8 cellular contexts compared by ENCODE assay signal in genomic region chr19:16527971-16528521, GRCh38. TPM values are rescaled to one million over a fixed set of nuclear protein-coding genes. Genes with fewer than 3 reads are reported as not detected.
DNase-seq lines count a peak whose midpoint lies in the region; ATAC-seq and TF ChIP-seq lines count a peak whose summit lies in the region.

No MANE protein-coding gene starts in this region.

- H2AFZ ChIP-seq in SK-N-SH (ENCODE audit: low read depth) (no peak overlapping the region), neural cell (ENCODE audit: low read depth, low read length) (no peak overlapping the region)

- H3K4me2 ChIP-seq in SK-N-SH (no peak overlapping the region), neural cell (ENCODE audit: low read length) (no peak overlapping the region)

- H3K4me3 ChIP-seq in GM12864 (ENCODE audit: low read depth, low read length) (no peak overlapping the region), SK-N-SH (ENCODE audit: low read depth in 2 of 2, low read length in 1 of 2) (no peak overlapping the region), body of pancreas (no peak overlapping the region), neural cell (ENCODE audit: low read length) (no peak overlapping the region)

- H3K36me3 ChIP-seq in SK-N-SH (replicated peaks in 1 of 2; ENCODE audit: control insufficient read depth in 1 of 2, insufficient read depth in 2 of 2, low read length in 1 of 2): peaks cover 25 to 83% of the 10 kb centered on the region in 2 experiments
- peaks cover 20 to 74% of the 10 kb centered on the region in 2 donors for H3K36me3 ChIP-seq in body of pancreas (replicated peaks in 1 of 2; ENCODE audit: insufficient read depth in 1 of 2, low read depth in 2 of 2)
- H3K36me3 ChIP-seq in neural cell (ENCODE audit: insufficient read depth, low read length): no peaks in the 10 kb centered on the region

- H3K4me1 ChIP-seq in SK-N-SH (ENCODE audit: control insufficient read depth in 1 of 2, insufficient read depth in 2 of 2, low read depth in 1 of 2, low read length in 1 of 2) (no peaks in the 10 kb centered on the region), body of pancreas (no peaks in the 10 kb centered on the region)

- no peaks in the 10 kb centered on the region for H3K9me2 ChIP-seq in SK-N-SH
- H3K9me2 ChIP-seq in neural cell (ENCODE audit: insufficient read depth, low read length): no peaks in the 10 kb centered on the region

- ATAC-seq in body of pancreas: no peak
- no peak for ATAC-seq in GM18867 (IDR thresholded peaks at IDR 0.05; ENCODE audit: unreplicated experiment)

- H3F3A ChIP-seq in SK-N-SH (replicated peaks; ENCODE audit: insufficient read depth): no peaks in the 10 kb centered on the region
- no peaks in the 10 kb centered on the region for H3F3A ChIP-seq in neural cell (ENCODE audit: insufficient read depth, low read length, poor library complexity, severe bottlenecking)

- CTCF ChIA-PET in SK-N-SH (lab: Yijun Ruan, JAX): interaction anchor here (0.6 to 3.5 kb wide), 4 partner anchors 10 to 102 kb away, joined by 3 to 12 read pairs (median 4); no protein-coding TSS in a partner anchor

- WGBS in SK-N-SH (ENCODE audit: low lambda C conversion rate): 90% methylated on average over 7 of the region's 12 CpGs
- 87 to 90% methylated on average over 10 to 12 of the region's 12 CpGs for WGBS in body of pancreas, 2 donors

- DNase-seq in GM12864 (ENCODE audit: low read depth) (no peak), SK-N-SH (peak; percentile 61), body of pancreas (peak in 3 of 4 donors; percentile 23 to 46 (median 35)), DMS79 (lab: John Stamatoyannopoulos, UW) (no peak), NCI-H187 treated with DMSO at 0.1 percent for 48 hours (lab: John Stamatoyannopoulos, UW) (no peak)
- no peak for DNase-seq in activated CD4-positive, CD25-positive, alpha-beta regulatory T cell treated with anti-CD3 and anti-CD28 coated beads, Interleukin-2, amount 50 U/mL, for 72 hours

- TF ChIP-seq POLR2A in body of pancreas (IDR thresholded peaks at IDR 0.05): no peak

- peak; percentile 42 for TF ChIP-seq RAD21 in SK-N-SH (IDR thresholded peaks at IDR 0.05; ENCODE audit: low read length)
- TF ChIP-seq RAD21 in neural cell (conservative IDR thresholded peaks at IDR 0.05): no peak

- H4K20me1 ChIP-seq in SK-N-SH (ENCODE audit: insufficient read depth) (no peaks in the 10 kb centered on the region), neural cell (ENCODE audit: insufficient read depth) (no peaks in the 10 kb centered on the region)

- TF ChIP-seq CTCF in GM12864 (IDR thresholded peaks at IDR 0.05; ENCODE audit: low read depth, low read length, missing control alignments) (peak; percentile 74), SK-N-SH (IDR thresholded peaks at IDR 0.05) (peak; percentile 52), body of pancreas (IDR thresholded peaks at IDR 0.05) (peak in 4 of 7 experiments; percentile 16 to 34 (median 32)), neural cell (IDR thresholded peaks at IDR 0.05; ENCODE audit: poor library complexity, severe bottlenecking) (peak; percentile 34)

- intact Hi-C loops in body of pancreas (cut with DNase I): no loop called here

- H3K27ac ChIP-seq in SK-N-SH (ENCODE audit: low read depth in 2 of 2, low read length in 1 of 2) (no peak overlapping the region), body of pancreas (no peak overlapping the region), neural cell (ENCODE audit: low read length) (no peak overlapping the region)

- no peaks in the 10 kb centered on the region for H3K9me3 ChIP-seq in SK-N-SH
- no peaks in the 10 kb centered on the region for H3K9me3 ChIP-seq in body of pancreas
- H3K9me3 ChIP-seq in neural cell (ENCODE audit: low read length): no peaks in the 10 kb centered on the region

- POLR2A ChIA-PET in SK-N-SH (lab: Yijun Ruan, JAX): interaction anchor here (0.6 kb wide), 1 partner anchor 80 kb away, joined by 3 read pairs; no protein-coding TSS in a partner anchor

- H3K27me3 ChIP-seq in SK-N-SH (ENCODE audit: insufficient read depth) (no peaks in the 10 kb centered on the region), body of pancreas (no peaks in the 10 kb centered on the region), neural cell (ENCODE audit: insufficient read depth, low read depth, low read length) (no peaks in the 10 kb centered on the region)

- TF ChIP-seq EP300 in SK-N-SH (IDR thresholded peaks at IDR 0.05; ENCODE audit: borderline replicate concordance in 1 of 2, low read depth in 1 of 2, low read length in 1 of 2) (no peak), neural cell (conservative IDR thresholded peaks at IDR 0.05; ENCODE audit: poor library complexity, severe bottlenecking) (no peak)

- H3K79me2 ChIP-seq in SK-N-SH (ENCODE audit: insufficient read depth): peaks cover 9% of the 10 kb centered on the region; the same call in 1 of the 2 replicates
- H3K79me2 ChIP-seq in neural cell (replicated peaks; ENCODE audit: insufficient read depth, low read length): no peaks in the 10 kb centered on the region

- no peak overlapping the region for H3K9ac ChIP-seq in SK-N-SH
- no peak overlapping the region for H3K9ac ChIP-seq in neural cell (ENCODE audit: low read length)

TF ChIP-seq in SK-N-SH, 30 proteins besides CTCF, POLR2A, EP300 and RAD21 (continues in another document):
- 0 out of 2 replicates have a peak, but pooled peaks have one; percentile 17 for TF ChIP-seq SMC3 (IDR thresholded peaks at IDR 0.05; ENCODE audit: low read depth, low read length)

TF ChIP-seq in neural cell, 6 proteins besides CTCF, POLR2A, EP300 and RAD21:
- no peak for TF ChIP-seq EZH2 (IDR thresholded peaks at IDR 0.05; ENCODE audit: borderline replicate concordance, insufficient read depth, low read length, poor library complexity, severe bottlenecking)
- no peak for TF ChIP-seq POLR2AphosphoS5 (IDR thresholded peaks at IDR 0.05)
- no peak for TF ChIP-seq REST (IDR thresholded peaks at IDR 0.05; ENCODE audit: borderline replicate concordance)
- TF ChIP-seq SMC3 (conservative IDR thresholded peaks at IDR 0.05; ENCODE audit: poor library complexity): no peak
- TF ChIP-seq MXI1 (conservative IDR thresholded peaks at IDR 0.05; ENCODE audit: poor library complexity, severe bottlenecking): no peak
- TF ChIP-seq TAF1 (IDR thresholded peaks at IDR 0.05; ENCODE audit: low read depth): no peak

RNA-seq across cellular contexts. Expression of gene CHERP, which starts 14.2 kb away (rescaled TPM):
- polyA plus RNA-seq in SK-N-SH (2012; rRNA removed) (7.7 and 16.8 TPM in 2 replicates), neural cell (5.4 and 8.6 TPM in 2 replicates)
- 8.0 and 12.7 TPM in 2 replicates for polyA plus RNA-seq in SK-N-SH (2012; cell fraction: cytosol; rRNA removed)
- polyA plus RNA-seq in SK-N-SH (2012; cell fraction: nucleus; rRNA removed): 52.6 and 53.5 TPM in 2 replicates
- 10 to 100 TPM in 1 of 2 donors, 1 to 10 TPM in 1; 8.6 to 34.9 TPM for total RNA-seq in body of pancreas
- 12.7 and 15.8 TPM in 2 replicates for polyA minus RNA-seq in neural cell

RNA-seq across cellular contexts. Expression of gene C19orf44, which starts 31.9 kb away (rescaled TPM):
- polyA plus RNA-seq in SK-N-SH (2012; rRNA removed) (5.1 and 6.0 TPM in 2 replicates), neural cell (9.9 and 14.5 TPM in 2 replicates)
- polyA plus RNA-seq in SK-N-SH (2012; cell fraction: cytosol; rRNA removed): 3.7 and 4.7 TPM in 2 replicates
- polyA plus RNA-seq in SK-N-SH (2012; cell fraction: nucleus; rRNA removed): 17.9 and 22.3 TPM in 2 replicates
- 10 to 100 TPM in 1 of 2 donors, 1 to 10 TPM in 1; 4.9 to 14.8 TPM for total RNA-seq in body of pancreas
- 10.7 and 12.0 TPM in 2 replicates for polyA minus RNA-seq in neural cell

RNA-seq across cellular contexts. Expression of gene CALR3, which starts 32.1 kb away (rescaled TPM):
- polyA plus RNA-seq in SK-N-SH (2012; rRNA removed): not detected in 2 replicates
- polyA plus RNA-seq in SK-N-SH (2012; cell fraction: cytosol; rRNA removed): 0.01 TPM in 1 of 2 replicates, not detected in the other
- not detected in 2 replicates for polyA plus RNA-seq in SK-N-SH (2012; cell fraction: nucleus; rRNA removed)
- not detected for total RNA-seq in body of pancreas
- not detected in 2 replicates for polyA plus RNA-seq in neural cell
- polyA minus RNA-seq in neural cell: not detected in 2 replicates

RNA-seq across cellular contexts. Expression of gene SLC35E1, which starts 44.2 kb away (rescaled TPM):
- polyA plus RNA-seq in SK-N-SH (2012; rRNA removed) (23.5 and 28.4 TPM in 2 replicates), neural cell (16.6 and 23.9 TPM in 2 replicates)
- polyA plus RNA-seq in SK-N-SH (2012; cell fraction: cytosol; rRNA removed): 19.7 and 22.2 TPM in 2 replicates
- polyA plus RNA-seq in SK-N-SH (2012; cell fraction: nucleus; rRNA removed): 25.7 and 34.0 TPM in 2 replicates
- total RNA-seq in body of pancreas: 10 to 100 TPM; 27.0 to 66.3 TPM
- polyA minus RNA-seq in neural cell: 27.2 and 38.7 TPM in 2 replicates

RNA-seq across cellular contexts. Expression of gene EPS15L1, which starts 56.3 kb away (rescaled TPM):
- polyA plus RNA-seq in SK-N-SH (2012; rRNA removed) (16.0 and 18.7 TPM in 2 replicates), neural cell (13.0 and 17.5 TPM in 2 replicates)
- 12.7 and 14.8 TPM in 2 replicates for polyA plus RNA-seq in SK-N-SH (2012; cell fraction: cytosol; rRNA removed)
- 31.2 and 35.4 TPM in 2 replicates for polyA plus RNA-seq in SK-N-SH (2012; cell fraction: nucleus; rRNA removed)
- total RNA-seq in body of pancreas: 10 to 100 TPM in 1 of 2 donors, 1 to 10 TPM in 1; 9.1 to 20.8 TPM
- 27.5 and 33.5 TPM in 2 replicates for polyA minus RNA-seq in neural cell

Comparison
In these comparisons a context has a peak if more than half of its experiments do, and no peak if none do; other contexts are left out.
1. DNase-seq: peak in SK-N-SH (single experiment) and body of pancreas (3 of 4); none in GM12864 (single experiment), DMS79 (single experiment), NCI-H187 treated with DMSO at 0.1 percent for 48 hours (single experiment) and activated CD4-positive, CD25-positive, alpha-beta regulatory T cell treated with anti-CD3 and anti-CD28 coated beads, Interleukin-2, amount 50 U/mL, for 72 hours (single experiment).
2. Peak in every context shown above with its lines, with median percentiles within 50 percentile points of each other: CTCF ChIP-seq.